1 cellular context compared by ENCODE assay signal in the genomic region with DNA sequence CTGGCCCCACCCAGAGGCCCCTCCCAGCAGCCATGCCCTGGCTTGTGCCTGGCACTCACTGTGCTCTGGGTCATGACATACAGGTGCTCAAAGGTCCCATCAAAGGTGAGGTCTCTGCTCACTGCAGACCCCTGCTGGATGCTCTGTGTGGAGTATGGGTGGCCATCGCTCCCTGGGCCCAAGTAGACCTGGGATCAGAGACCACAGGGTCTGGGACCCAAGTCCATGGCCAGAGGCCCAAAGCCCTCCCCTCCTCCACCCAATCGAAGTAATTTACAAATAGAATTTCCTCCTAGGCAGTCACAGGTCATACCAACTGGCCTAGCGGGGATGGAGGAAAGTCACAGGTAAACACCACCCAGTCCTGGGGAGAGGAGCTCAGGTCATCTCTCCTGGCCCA.
TF ChIP-seq lines count a peak whose summit lies in the region.

No MANE protein-coding gene starts in this region.

TF ChIP-seq in H1, 55 proteins besides CTCF, POLR2A, EP300 and RAD21:
- TF ChIP-seq EGR1 (IDR thresholded peaks at IDR 0.05; ENCODE audit: borderline replicate concordance, low read depth, low read length) (no peak), MAFK (IDR thresholded peaks at IDR 0.05; ENCODE audit: low read depth, low read length) (no peak)
